ENCODE assay signal across 8 cellular contexts in genomic region chr17:32936894-32937500, GRCh38. TPM values are rescaled to one million over a fixed set of nuclear protein-coding genes. Genes with fewer than 3 reads are reported as not detected.
DNase-seq lines count a peak whose midpoint lies in the region; ATAC-seq, FAIRE-seq and TF ChIP-seq lines count a peak whose summit lies in the region.

No MANE protein-coding gene starts in this region.

- no peaks in the 10 kb centered on the region for H3K79me2 ChIP-seq in OCI-LY3 (ENCODE audit: low read length)
- no peaks in the 10 kb centered on the region for H3K79me2 ChIP-seq in neural cell (replicated peaks; ENCODE audit: insufficient read depth, low read length)

- H3K4me1 Mint-ChIP-seq in activated T-cell treated with anti-CD3 and anti-CD28 coated beads, Interleukin-2, amount 50 U/mL, for 72 hours (ENCODE audit: low read depth), result peaks cover 4% of the 10 kb centered on the region
- H3K4me1 Mint-ChIP-seq in stimulated activated naive CD8-positive, alpha-beta T cell treated with anti-CD3 and anti-CD28 coated beads, Interleukin-15, Interleukin-2, amounts not matched to agents 100 ng/mL and 50 ng/mL, for 24 hours (ENCODE audit: low read depth), result no peaks in the 10 kb centered on the region

- H3K9ac ChIP-seq in OCI-LY3 (ENCODE audit: low read length) (peak overlapping the region; percentile 42; the same call in 1 of the 2 replicates), neural cell (ENCODE audit: low read length) (no peak overlapping the region)

- TF ChIP-seq CTCF in AG04450 (IDR thresholded peaks at IDR 0.05; ENCODE audit: low read depth, low read length), result peak; percentile 76
- TF ChIP-seq CTCF in OCI-LY3 (IDR thresholded peaks at IDR 0.05; ENCODE audit: low read depth, low read length), result peak; percentile 90
- TF ChIP-seq CTCF in fibroblast of pulmonary artery (IDR thresholded peaks at IDR 0.05; ENCODE audit: low read length, missing control alignments), result peak; percentile 84
- TF ChIP-seq CTCF in neural cell (IDR thresholded peaks at IDR 0.05; ENCODE audit: poor library complexity, severe bottlenecking), result peak; percentile 67

- TF ChIP-seq RAD21 in neural cell (conservative IDR thresholded peaks at IDR 0.05), result peak; percentile 57

- DNase-seq in AG04450 (ENCODE audit: low read depth, low spot score) (peak; percentile 42), GM19239 (ENCODE audit: insufficient read length, low spot score) (peak; percentile 53), fibroblast of pulmonary artery (ENCODE audit: low read depth) (peak; percentile 93), DMS79 (lab: John Stamatoyannopoulos, UW) (no peak)
- DNase-seq in activated T-cell treated with anti-CD3 and anti-CD28 coated beads, Interleukin-2, amount 50 U/mL, for 72 hours, result peak; percentile 75 to 76

- no peak overlapping the region for H3K27ac Mint-ChIP-seq in activated T-cell treated with anti-CD3 and anti-CD28 coated beads, Interleukin-2, amount 50 U/mL, for 72 hours
- H3K27ac Mint-ChIP-seq in stimulated activated naive CD8-positive, alpha-beta T cell treated with anti-CD3 and anti-CD28 coated beads, Interleukin-15, Interleukin-2, amounts not matched to agents 100 ng/mL and 50 ng/mL, for 24 hours, result peak overlapping the region; percentile 37

- ATAC-seq in activated T-cell treated with anti-CD3 and anti-CD28 coated beads, Interleukin-2, amount 50 U/mL, for 72 hours (replicated peaks in 1 of 2), result peak; percentile 88

- peak; percentile 82 for FAIRE-seq in GM19239 (lab: Jason Lieb, UNC)

- H2AFZ ChIP-seq in OCI-LY3 (ENCODE audit: low read depth, low read length) (peak overlapping the region; percentile 88), neural cell (ENCODE audit: low read depth, low read length) (no peak overlapping the region)

- H3F3A ChIP-seq in neural cell (ENCODE audit: insufficient read depth, low read length, poor library complexity, severe bottlenecking), result no peaks in the 10 kb centered on the region

- H3K27ac ChIP-seq in AG04450 (ENCODE audit: low read depth, low read length), result peak overlapping the region; percentile 39
- H3K27ac ChIP-seq in OCI-LY3 (ENCODE audit: low read length), result no peak overlapping the region
- no peak overlapping the region for H3K27ac ChIP-seq in neural cell (ENCODE audit: low read length)

- no peak for TF ChIP-seq EP300 in neural cell (conservative IDR thresholded peaks at IDR 0.05; ENCODE audit: poor library complexity, severe bottlenecking)

- H3K9me2 ChIP-seq in neural cell (ENCODE audit: insufficient read depth, low read length), result no peaks in the 10 kb centered on the region

- POLR2A ChIA-PET in AG04450 (lab: Yijun Ruan, JAX), result no interaction called here

- H3K4me3 ChIP-seq in AG04450 (ENCODE audit: low read depth, low read length) (no peak overlapping the region), OCI-LY3 (ENCODE audit: low read length) (peak overlapping the region; percentile 71), fibroblast of pulmonary artery (replicated peaks; ENCODE audit: low read depth, low read length) (no peak overlapping the region), neural cell (ENCODE audit: low read length) (no peak overlapping the region)

- H3K4me1 ChIP-seq in OCI-LY3 (ENCODE audit: low read length), result peaks cover 7% of the 10 kb centered on the region

- peak overlapping the region in 1 of 2 donors; percentile 40 for H3K4me3 Mint-ChIP-seq in activated T-cell treated with anti-CD3 and anti-CD28 coated beads, Interleukin-2, amount 50 U/mL, for 72 hours
- no peak overlapping the region for H3K4me3 Mint-ChIP-seq in stimulated activated naive CD8-positive, alpha-beta T cell treated with anti-CD3 and anti-CD28 coated beads, Interleukin-15, Interleukin-2, amounts not matched to agents 100 ng/mL and 50 ng/mL, for 24 hours

- H4K20me1 ChIP-seq in OCI-LY3 (ENCODE audit: insufficient read depth, low read length) (no peaks in the 10 kb centered on the region), neural cell (ENCODE audit: insufficient read depth) (no peaks in the 10 kb centered on the region)

- H3K27me3 ChIP-seq in AG04450 (ENCODE audit: control insufficient read depth, insufficient read depth, low read length) (no peaks in the 10 kb centered on the region), OCI-LY3 (ENCODE audit: low read depth, low read length) (no peaks in the 10 kb centered on the region), neural cell (ENCODE audit: insufficient read depth, low read depth, low read length) (no peaks in the 10 kb centered on the region)

- H3K4me2 ChIP-seq in OCI-LY3 (ENCODE audit: low read length) (peak overlapping the region; percentile 90), neural cell (ENCODE audit: low read length) (no peak overlapping the region)

- no peaks in the 10 kb centered on the region for H3K36me3 ChIP-seq in OCI-LY3 (replicated peaks; ENCODE audit: low read depth, low read length)
- peaks cover 8% of the 10 kb centered on the region for H3K36me3 ChIP-seq in neural cell (ENCODE audit: insufficient read depth, low read length)

- H3K36me3 Mint-ChIP-seq in activated T-cell treated with anti-CD3 and anti-CD28 coated beads, Interleukin-2, amount 50 U/mL, for 72 hours (ENCODE audit: insufficient read depth in 2 of 2), result no peaks in the 10 kb centered on the region
- H3K36me3 Mint-ChIP-seq in stimulated activated naive CD8-positive, alpha-beta T cell treated with anti-CD3 and anti-CD28 coated beads, Interleukin-15, Interleukin-2, amounts not matched to agents 100 ng/mL and 50 ng/mL, for 24 hours (ENCODE audit: low read depth), result no peaks in the 10 kb centered on the region

- H3K27me3 Mint-ChIP-seq in activated T-cell treated with anti-CD3 and anti-CD28 coated beads, Interleukin-2, amount 50 U/mL, for 72 hours (ENCODE audit: low read depth), result peaks cover 22% of the 10 kb centered on the region
- peaks cover 14% of the 10 kb centered on the region for H3K27me3 Mint-ChIP-seq in stimulated activated naive CD8-positive, alpha-beta T cell treated with anti-CD3 and anti-CD28 coated beads, Interleukin-15, Interleukin-2, amounts not matched to agents 100 ng/mL and 50 ng/mL, for 24 hours

- H3K9me3 ChIP-seq in AG04450 (ENCODE audit: control insufficient read depth, insufficient read depth, low read length) (peaks cover 4% of the 10 kb centered on the region), OCI-LY3 (ENCODE audit: insufficient read depth, low read length) (no peaks in the 10 kb centered on the region), neural cell (ENCODE audit: low read length) (no peaks in the 10 kb centered on the region)

- H3K9me3 Mint-ChIP-seq in activated T-cell treated with anti-CD3 and anti-CD28 coated beads, Interleukin-2, amount 50 U/mL, for 72 hours, result no peaks in the 10 kb centered on the region
- H3K9me3 Mint-ChIP-seq in stimulated activated naive CD8-positive, alpha-beta T cell treated with anti-CD3 and anti-CD28 coated beads, Interleukin-15, Interleukin-2, amounts not matched to agents 100 ng/mL and 50 ng/mL, for 24 hours, result no peaks in the 10 kb centered on the region

- CTCF ChIA-PET in AG04450 (lab: Charles Lee), result interaction anchor here (0.7 to 4.6 kb wide), 19 partner anchors 8 to 159 kb away, joined by 3 to 44 read pairs (median 5); partner anchors contain the start of genes MYO1D and TMEM98

TF ChIP-seq in neural cell, 6 proteins besides CTCF, POLR2A, EP300 and RAD21:
- TF ChIP-seq SMC3 (conservative IDR thresholded peaks at IDR 0.05; ENCODE audit: poor library complexity) (peak; percentile 64), MXI1 (conservative IDR thresholded peaks at IDR 0.05; ENCODE audit: poor library complexity, severe bottlenecking) (no peak)
TF ChIP-seq in neural cell: peak in this region for 1.

RNA-seq across cellular contexts. Expression of gene TMEM98, which starts 9.0 kb away (rescaled TPM):
- 260 and 304 TPM in 2 replicates for polyA plus RNA-seq in AG04450 (2011; rRNA removed)
- 179 and 273 TPM in 2 replicates for polyA minus RNA-seq in AG04450 (2011; rRNA and poly(A)+ RNA removed)
- total RNA-seq in activated T-cell treated with anti-CD3 and anti-CD28 coated beads, Interleukin-2, amount 50 U/mL, for 72 hours, result 1 to 10 TPM in 1 of 2 donors, under 1 TPM in 1; 0.86 to 1.3 TPM
- 65.1 and 77.6 TPM in 2 replicates for polyA plus RNA-seq in neural cell
- polyA minus RNA-seq in neural cell, result 31.0 and 36.3 TPM in 2 replicates

RNA-seq across cellular contexts. Expression of gene SPACA3, which starts 54.6 kb away (rescaled TPM):
- polyA plus RNA-seq in AG04450 (2011; rRNA removed) (not detected in 2 replicates), neural cell (not detected in 2 replicates)
- polyA minus RNA-seq in AG04450 (2011; rRNA and poly(A)+ RNA removed), result not detected in 2 replicates
- not detected for total RNA-seq in activated T-cell treated with anti-CD3 and anti-CD28 coated beads, Interleukin-2, amount 50 U/mL, for 72 hours
- not detected in 2 replicates for polyA minus RNA-seq in neural cell
